16 cellular contexts compared by ENCODE assay signal in the genomic region with DNA sequence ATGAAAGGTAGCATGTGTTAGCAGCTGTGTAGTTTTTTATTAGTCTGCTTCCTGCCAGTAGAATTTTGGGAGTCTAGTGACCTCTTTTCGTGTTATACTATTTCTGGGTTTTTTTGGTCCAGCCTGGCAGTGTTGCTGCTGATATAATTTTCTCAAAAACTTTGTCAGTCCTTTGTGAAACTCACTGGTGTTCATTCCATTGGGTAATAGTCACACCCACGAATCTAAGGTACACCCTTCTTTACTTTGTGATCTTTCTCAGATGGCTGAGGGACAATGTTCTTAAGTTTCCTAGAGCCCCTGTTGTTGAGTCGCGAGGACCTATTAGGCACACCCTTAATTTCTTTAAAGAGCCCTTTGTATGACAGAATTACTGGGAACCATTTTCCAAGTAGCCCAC.
"Had no signal": no experiment of that assay in that cellular context is flagged by ENCODE, and none has a peak within 500 bp of the region (broad histone marks: within the 10 kb centered on the region; RNA-seq: fewer than 3 reads in every experiment).

No MANE protein-coding gene starts in this region.

- H3K27me3 ChIP-seq: cardiac muscle cell, gastroesophageal sphincter, heart right ventricle, neural progenitor cell, ovary, right lobe of liver, suprapubic skin had no signal

- DNase-seq: activated CD4-positive, alpha-beta memory T cell treated with anti-CD3 and anti-CD28 coated beads for 36 hours; activated CD8-positive, alpha-beta memory T cell treated with anti-CD3 and anti-CD28 coated beads, Interleukin-2, amount 10 ng/mL, durations not matched to agents 7 days and 5 days; activated naive CD4-positive, alpha-beta T cell treated with anti-CD3 and anti-CD28 coated beads, Interleukin-2, amount 10 ng/mL, durations not matched to agents 7 days and 5 days; activated T-cell treated with anti-CD3 and anti-CD28 coated beads, Interleukin-2, amount 50 U/mL, for 1 hour; heart right ventricle; naive B cell; ovary; right lobe of liver; WERI-Rb-1 had no signal

- H3K27me3 Mint-ChIP-seq: naive B cell; stimulated activated naive CD8-positive, alpha-beta T cell treated with anti-CD3 and anti-CD28 coated beads, Interleukin-15, Interleukin-2, amounts not matched to agents 100 ng/mL and 50 ng/mL, for 24 hours; type B pancreatic cell had no signal

- H3K36me3 Mint-ChIP-seq: activated CD4-positive, alpha-beta memory T cell treated with anti-CD3 and anti-CD28 coated beads for 36 hours; activated CD8-positive, alpha-beta memory T cell treated with anti-CD3 and anti-CD28 coated beads, Interleukin-2, amount 10 ng/mL, durations not matched to agents 7 days and 5 days; activated naive CD4-positive, alpha-beta T cell treated with anti-CD3 and anti-CD28 coated beads, Interleukin-2, amount 10 ng/mL, durations not matched to agents 7 days and 5 days had no signal

- H3K36me3 ChIP-seq: cardiac muscle cell, gastroesophageal sphincter, heart right ventricle, neural progenitor cell, ovary, right lobe of liver, suprapubic skin, WERI-Rb-1 had no signal

- H3K4me3 Mint-ChIP-seq: activated CD4-positive, alpha-beta memory T cell treated with anti-CD3 and anti-CD28 coated beads for 36 hours; activated CD8-positive, alpha-beta memory T cell treated with anti-CD3 and anti-CD28 coated beads, Interleukin-2, amount 10 ng/mL, durations not matched to agents 7 days and 5 days; activated naive CD4-positive, alpha-beta T cell treated with anti-CD3 and anti-CD28 coated beads, Interleukin-2, amount 10 ng/mL, durations not matched to agents 7 days and 5 days; naive B cell; neural progenitor cell; stimulated activated naive CD8-positive, alpha-beta T cell treated with anti-CD3 and anti-CD28 coated beads, Interleukin-15, Interleukin-2, amounts not matched to agents 100 ng/mL and 50 ng/mL, for 24 hours; type B pancreatic cell had no signal

- H3K9me3 Mint-ChIP-seq: activated CD4-positive, alpha-beta memory T cell treated with anti-CD3 and anti-CD28 coated beads for 36 hours; activated naive CD4-positive, alpha-beta T cell treated with anti-CD3 and anti-CD28 coated beads, Interleukin-2, amount 10 ng/mL, durations not matched to agents 7 days and 5 days; activated T-helper 2 cell treated with anti-CD3 and anti-CD28 coated beads, Interferon-gamma antibody, Interleukin-2, Interleukin-4, amounts not matched to agents 10 μg/mL and 5 μg/mL and 100 μg/mL, durations not matched to agents 14 hours and 24 hours and 36 hours; stimulated activated naive CD8-positive, alpha-beta T cell treated with anti-CD3 and anti-CD28 coated beads, Interleukin-15, Interleukin-2, amounts not matched to agents 100 ng/mL and 50 ng/mL, for 24 hours; type B pancreatic cell had no signal

- H2AFZ ChIP-seq: neural progenitor cell had no signal

- H3K4me3 ChIP-seq: cardiac muscle cell, gastroesophageal sphincter, heart right ventricle, neural progenitor cell, ovary, right lobe of liver, suprapubic skin had no signal

- H3K9me3 ChIP-seq: gastroesophageal sphincter, ovary, right lobe of liver, suprapubic skin had no signal

- H3K27ac Mint-ChIP-seq: activated CD4-positive, alpha-beta memory T cell treated with anti-CD3 and anti-CD28 coated beads for 36 hours; activated CD8-positive, alpha-beta memory T cell treated with anti-CD3 and anti-CD28 coated beads, Interleukin-2, amount 10 ng/mL, durations not matched to agents 7 days and 5 days; activated naive CD4-positive, alpha-beta T cell treated with anti-CD3 and anti-CD28 coated beads, Interleukin-2, amount 10 ng/mL, durations not matched to agents 7 days and 5 days; activated T-helper 2 cell treated with anti-CD3 and anti-CD28 coated beads, Interferon-gamma antibody, Interleukin-2, Interleukin-4, amounts not matched to agents 10 μg/mL and 5 μg/mL and 100 μg/mL, durations not matched to agents 14 hours and 24 hours and 36 hours; neural progenitor cell; stimulated activated naive CD8-positive, alpha-beta T cell treated with anti-CD3 and anti-CD28 coated beads, Interleukin-15, Interleukin-2, amounts not matched to agents 100 ng/mL and 50 ng/mL, for 24 hours; type B pancreatic cell had no signal

- H3K9ac ChIP-seq: neural progenitor cell had no signal

- H3K27ac ChIP-seq: cardiac muscle cell, heart right ventricle, neural progenitor cell, ovary, right lobe of liver, suprapubic skin, WERI-Rb-1 had no signal

- H3K4me1 Mint-ChIP-seq: activated CD8-positive, alpha-beta memory T cell treated with anti-CD3 and anti-CD28 coated beads, Interleukin-2, amount 10 ng/mL, durations not matched to agents 7 days and 5 days; activated naive CD4-positive, alpha-beta T cell treated with anti-CD3 and anti-CD28 coated beads, Interleukin-2, amount 10 ng/mL, durations not matched to agents 7 days and 5 days; neural progenitor cell had no signal

- ATAC-seq: activated CD8-positive, alpha-beta memory T cell treated with anti-CD3 and anti-CD28 coated beads, Interleukin-2, amount 10 ng/mL, durations not matched to agents 7 days and 5 days; gastroesophageal sphincter; heart right ventricle had no signal
